Comparison of ENCODE assay signal across 1 cellular context in the genomic region with DNA sequence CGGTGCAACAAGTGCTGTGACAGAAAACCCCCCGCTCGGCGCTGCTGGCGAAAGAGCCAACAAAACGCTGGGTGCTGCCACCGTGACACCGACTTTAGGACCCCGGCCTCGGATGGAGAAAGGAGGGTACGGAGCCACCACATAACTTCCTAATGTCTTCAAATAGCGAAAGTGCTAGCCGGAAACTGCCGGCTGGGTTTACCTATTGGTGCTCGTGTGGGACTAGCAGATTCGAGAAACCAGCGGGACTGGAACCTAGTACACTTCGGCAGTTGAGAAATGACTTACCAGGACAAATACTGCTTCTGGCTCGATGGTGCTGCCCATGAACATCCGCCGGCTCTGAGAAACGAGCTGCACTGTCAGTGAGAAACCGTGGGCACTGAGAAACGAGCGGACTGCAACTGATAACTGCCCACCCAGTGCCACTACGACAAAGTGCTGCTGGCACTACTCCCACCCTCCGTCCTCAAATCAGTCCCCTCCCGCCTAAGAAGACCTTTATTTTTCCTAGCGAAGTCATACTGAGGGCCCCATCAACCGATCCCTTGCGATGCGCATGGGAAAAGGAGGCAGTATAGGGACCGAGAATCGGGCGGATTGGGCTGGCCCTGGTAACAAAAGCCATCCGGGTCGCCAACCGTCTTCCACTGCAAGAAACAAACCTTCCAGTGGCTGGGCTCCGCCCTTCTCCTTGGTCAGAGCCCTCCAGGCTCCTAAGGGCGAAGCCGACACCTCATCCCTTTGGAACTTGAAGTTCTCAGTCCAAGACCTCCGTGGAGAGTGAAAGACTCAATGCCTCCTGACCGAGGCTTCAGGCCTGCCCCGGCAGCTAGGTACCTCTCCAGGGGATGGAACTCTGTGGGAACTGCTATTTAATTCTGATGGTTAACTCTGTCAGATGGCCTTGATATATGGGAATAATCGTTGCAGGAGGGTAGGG.
TF ChIP-seq lines count a peak whose summit lies in the region.

No MANE protein-coding gene starts in this region.

TF ChIP-seq in HepG2, 621 proteins besides CTCF, POLR2A, EP300 and RAD21 (continued from another document and continues in another):
- TF ChIP-seq, protein P1, sequence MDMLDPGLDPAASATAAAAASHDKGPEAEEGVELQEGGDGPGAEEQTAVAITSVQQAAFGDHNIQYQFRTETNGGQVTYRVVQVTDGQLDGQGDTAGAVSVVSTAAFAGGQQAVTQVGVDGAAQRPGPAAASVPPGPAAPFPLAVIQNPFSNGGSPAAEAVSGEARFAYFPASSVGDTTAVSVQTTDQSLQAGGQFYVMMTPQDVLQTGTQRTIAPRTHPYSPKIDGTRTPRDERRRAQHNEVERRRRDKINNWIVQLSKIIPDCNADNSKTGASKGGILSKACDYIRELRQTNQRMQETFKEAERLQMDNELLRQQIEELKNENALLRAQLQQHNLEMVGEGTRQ (IDR thresholded peaks at IDR 0.05; ENCODE audit: low read depth, low read length), result no peak
- TF ChIP-seq, protein P1 (CRISPR knock-in tag; IDR thresholded peaks at IDR 0.05; ENCODE audit: borderline replicate concordance), result no peak
- TF ChIP-seq, protein P2, sequence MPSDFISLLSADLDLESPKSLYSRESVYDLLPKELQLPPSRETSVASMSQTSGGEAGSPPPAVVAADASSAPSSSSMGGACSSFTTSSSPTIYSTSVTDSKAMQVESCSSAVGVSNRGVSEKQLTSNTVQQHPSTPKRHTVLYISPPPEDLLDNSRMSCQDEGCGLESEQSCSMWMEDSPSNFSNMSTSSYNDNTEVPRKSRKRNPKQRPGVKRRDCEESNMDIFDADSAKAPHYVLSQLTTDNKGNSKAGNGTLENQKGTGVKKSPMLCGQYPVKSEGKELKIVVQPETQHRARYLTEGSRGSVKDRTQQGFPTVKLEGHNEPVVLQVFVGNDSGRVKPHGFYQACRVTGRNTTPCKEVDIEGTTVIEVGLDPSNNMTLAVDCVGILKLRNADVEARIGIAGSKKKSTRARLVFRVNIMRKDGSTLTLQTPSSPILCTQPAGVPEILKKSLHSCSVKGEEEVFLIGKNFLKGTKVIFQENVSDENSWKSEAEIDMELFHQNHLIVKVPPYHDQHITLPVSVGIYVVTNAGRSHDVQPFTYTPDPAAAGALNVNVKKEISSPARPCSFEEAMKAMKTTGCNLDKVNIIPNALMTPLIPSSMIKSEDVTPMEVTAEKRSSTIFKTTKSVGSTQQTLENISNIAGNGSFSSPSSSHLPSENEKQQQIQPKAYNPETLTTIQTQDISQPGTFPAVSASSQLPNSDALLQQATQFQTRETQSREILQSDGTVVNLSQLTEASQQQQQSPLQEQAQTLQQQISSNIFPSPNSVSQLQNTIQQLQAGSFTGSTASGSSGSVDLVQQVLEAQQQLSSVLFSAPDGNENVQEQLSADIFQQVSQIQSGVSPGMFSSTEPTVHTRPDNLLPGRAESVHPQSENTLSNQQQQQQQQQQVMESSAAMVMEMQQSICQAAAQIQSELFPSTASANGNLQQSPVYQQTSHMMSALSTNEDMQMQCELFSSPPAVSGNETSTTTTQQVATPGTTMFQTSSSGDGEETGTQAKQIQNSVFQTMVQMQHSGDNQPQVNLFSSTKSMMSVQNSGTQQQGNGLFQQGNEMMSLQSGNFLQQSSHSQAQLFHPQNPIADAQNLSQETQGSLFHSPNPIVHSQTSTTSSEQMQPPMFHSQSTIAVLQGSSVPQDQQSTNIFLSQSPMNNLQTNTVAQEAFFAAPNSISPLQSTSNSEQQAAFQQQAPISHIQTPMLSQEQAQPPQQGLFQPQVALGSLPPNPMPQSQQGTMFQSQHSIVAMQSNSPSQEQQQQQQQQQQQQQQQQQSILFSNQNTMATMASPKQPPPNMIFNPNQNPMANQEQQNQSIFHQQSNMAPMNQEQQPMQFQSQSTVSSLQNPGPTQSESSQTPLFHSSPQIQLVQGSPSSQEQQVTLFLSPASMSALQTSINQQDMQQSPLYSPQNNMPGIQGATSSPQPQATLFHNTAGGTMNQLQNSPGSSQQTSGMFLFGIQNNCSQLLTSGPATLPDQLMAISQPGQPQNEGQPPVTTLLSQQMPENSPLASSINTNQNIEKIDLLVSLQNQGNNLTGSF (CRISPR knock-in tag; IDR thresholded peaks at IDR 0.05), result 0 out of 2 replicates have a peak, but pooled peaks have one; percentile 31
- TF ChIP-seq HNRNPK (IDR thresholded peaks at IDR 0.05; ENCODE audit: low read depth, low read length, poor library complexity, severe bottlenecking), result no peak
- no peak for TF ChIP-seq IKZF1 (IDR thresholded peaks at IDR 0.05)
- TF ChIP-seq ZNF33A (CRISPR knock-in tag; IDR thresholded peaks at IDR 0.05; ENCODE audit: borderline replicate concordance), result no peak; the same call in 1 of the 2 replicates
- no peak for TF ChIP-seq SP2 (CRISPR knock-in tag; IDR thresholded peaks at IDR 0.05)
- TF ChIP-seq, protein P3, sequence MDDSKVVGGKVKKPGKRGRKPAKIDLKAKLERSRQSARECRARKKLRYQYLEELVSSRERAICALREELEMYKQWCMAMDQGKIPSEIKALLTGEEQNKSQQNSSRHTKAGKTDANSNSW (CRISPR knock-in tag; IDR thresholded peaks at IDR 0.05; ENCODE audit: borderline replicate concordance), result no peak
- TF ChIP-seq PCBP2 (optimal IDR thresholded peaks at IDR 0.05; ENCODE audit: low read depth, low read length, poor library complexity, severe bottlenecking), result no peak
- no peak for TF ChIP-seq ZNF674 (CRISPR knock-in tag; IDR thresholded peaks at IDR 0.05; ENCODE audit: low read depth)
- no peak for TF ChIP-seq ZNF101 (CRISPR knock-in tag; IDR thresholded peaks at IDR 0.05; ENCODE audit: borderline replicate concordance, low read depth)
- TF ChIP-seq KLF15 (CRISPR knock-in tag; IDR thresholded peaks at IDR 0.05; ENCODE audit: borderline replicate concordance), result no peak
- TF ChIP-seq ZNF207 (IDR thresholded peaks at IDR 0.05; ENCODE audit: borderline replicate concordance), result no peak
- 0 out of 2 replicates have a peak, but pooled peaks have one; percentile 29 for TF ChIP-seq NR2C2 (CRISPR knock-in tag; IDR thresholded peaks at IDR 0.05; ENCODE audit: borderline replicate concordance)
- TF ChIP-seq, protein P4, sequence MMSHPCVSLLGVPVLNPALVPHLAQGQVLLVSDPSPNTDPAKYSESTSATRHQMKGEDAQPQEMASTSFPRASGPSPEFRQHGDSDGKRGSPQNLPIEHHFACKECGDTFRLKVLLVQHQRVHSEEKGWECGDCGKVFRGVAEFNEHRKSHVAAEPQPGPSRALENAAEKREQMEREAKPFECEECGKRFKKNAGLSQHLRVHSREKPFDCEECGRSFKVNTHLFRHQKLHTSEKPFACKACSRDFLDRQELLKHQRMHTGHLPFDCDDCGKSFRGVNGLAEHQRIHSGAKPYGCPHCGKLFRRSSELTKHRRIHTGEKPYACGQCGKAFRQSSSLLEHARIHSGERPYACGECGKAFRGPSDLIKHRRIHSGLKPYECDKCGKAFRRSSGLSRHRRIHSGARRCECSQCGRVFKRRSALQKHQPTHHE (CRISPR knock-in tag; IDR thresholded peaks at IDR 0.05; ENCODE audit: borderline replicate concordance), result no peak
- no peak for TF ChIP-seq MAF1 (CRISPR knock-in tag; IDR thresholded peaks at IDR 0.05; ENCODE audit: borderline replicate concordance)
- peak; percentile 82 for TF ChIP-seq CBFB (CRISPR knock-in tag; IDR thresholded peaks at IDR 0.05)
- no peak for TF ChIP-seq EEA1 (CRISPR knock-in tag; IDR thresholded peaks at IDR 0.05; ENCODE audit: borderline replicate concordance)
- TF ChIP-seq, protein P5, sequence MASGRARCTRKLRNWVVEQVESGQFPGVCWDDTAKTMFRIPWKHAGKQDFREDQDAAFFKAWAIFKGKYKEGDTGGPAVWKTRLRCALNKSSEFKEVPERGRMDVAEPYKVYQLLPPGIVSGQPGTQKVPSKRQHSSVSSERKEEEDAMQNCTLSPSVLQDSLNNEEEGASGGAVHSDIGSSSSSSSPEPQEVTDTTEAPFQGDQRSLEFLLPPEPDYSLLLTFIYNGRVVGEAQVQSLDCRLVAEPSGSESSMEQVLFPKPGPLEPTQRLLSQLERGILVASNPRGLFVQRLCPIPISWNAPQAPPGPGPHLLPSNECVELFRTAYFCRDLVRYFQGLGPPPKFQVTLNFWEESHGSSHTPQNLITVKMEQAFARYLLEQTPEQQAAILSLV (CRISPR knock-in tag; IDR thresholded peaks at IDR 0.05; ENCODE audit: borderline replicate concordance), result no peak
- no peak for TF ChIP-seq ZNF451 (CRISPR knock-in tag; IDR thresholded peaks at IDR 0.05)
- TF ChIP-seq ZNF530 (CRISPR knock-in tag; IDR thresholded peaks at IDR 0.05; ENCODE audit: low read depth), result no peak
- 0 out of 2 replicates have a peak, but pooled peaks have one; percentile 73 for TF ChIP-seq ZNF720 (CRISPR knock-in tag; IDR thresholded peaks at IDR 0.05)
- peak; percentile 29; the same call in 1 of the 2 replicates for TF ChIP-seq NFE2L2 (IDR thresholded peaks at IDR 0.05; ENCODE audit: low read length)
- peak; percentile 60; the same call in 1 of the 2 replicates for TF ChIP-seq ERF (CRISPR knock-in tag; IDR thresholded peaks at IDR 0.05)
- TF ChIP-seq ISL2 (CRISPR knock-in tag; IDR thresholded peaks at IDR 0.05), result no peak; the same call in 1 of the 2 replicates
- TF ChIP-seq, protein P6, sequence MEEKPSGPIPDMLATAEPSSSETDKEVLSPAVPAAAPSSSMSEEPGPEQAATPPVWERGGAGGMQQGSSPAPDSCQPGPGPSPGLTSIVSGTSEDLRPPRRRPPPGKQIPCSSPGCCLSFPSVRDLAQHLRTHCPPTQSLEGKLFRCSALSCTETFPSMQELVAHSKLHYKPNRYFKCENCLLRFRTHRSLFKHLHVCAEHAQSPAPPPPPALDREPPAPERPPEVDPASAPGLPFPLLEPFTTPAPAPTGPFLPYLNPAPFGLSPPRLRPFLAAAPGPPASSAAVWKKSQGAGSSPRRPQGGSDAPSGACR (CRISPR knock-in tag; IDR thresholded peaks at IDR 0.05), result no peak
- TF ChIP-seq ZNF678 (CRISPR knock-in tag; IDR thresholded peaks at IDR 0.05), result no peak
- no peak for TF ChIP-seq GPN1 (CRISPR knock-in tag; IDR thresholded peaks at IDR 0.05; ENCODE audit: borderline replicate concordance)
- no peak for TF ChIP-seq AGO1 (IDR thresholded peaks at IDR 0.05; ENCODE audit: low read depth, low read length, poor library complexity, severe bottlenecking)
- TF ChIP-seq REPIN1 (CRISPR knock-in tag; IDR thresholded peaks at IDR 0.05; ENCODE audit: borderline replicate concordance, low read depth), result peak; percentile 88
- TF ChIP-seq SRSF1 (optimal IDR thresholded peaks at IDR 0.05; ENCODE audit: low read depth, low read length), result no peak
- TF ChIP-seq, protein P7, sequence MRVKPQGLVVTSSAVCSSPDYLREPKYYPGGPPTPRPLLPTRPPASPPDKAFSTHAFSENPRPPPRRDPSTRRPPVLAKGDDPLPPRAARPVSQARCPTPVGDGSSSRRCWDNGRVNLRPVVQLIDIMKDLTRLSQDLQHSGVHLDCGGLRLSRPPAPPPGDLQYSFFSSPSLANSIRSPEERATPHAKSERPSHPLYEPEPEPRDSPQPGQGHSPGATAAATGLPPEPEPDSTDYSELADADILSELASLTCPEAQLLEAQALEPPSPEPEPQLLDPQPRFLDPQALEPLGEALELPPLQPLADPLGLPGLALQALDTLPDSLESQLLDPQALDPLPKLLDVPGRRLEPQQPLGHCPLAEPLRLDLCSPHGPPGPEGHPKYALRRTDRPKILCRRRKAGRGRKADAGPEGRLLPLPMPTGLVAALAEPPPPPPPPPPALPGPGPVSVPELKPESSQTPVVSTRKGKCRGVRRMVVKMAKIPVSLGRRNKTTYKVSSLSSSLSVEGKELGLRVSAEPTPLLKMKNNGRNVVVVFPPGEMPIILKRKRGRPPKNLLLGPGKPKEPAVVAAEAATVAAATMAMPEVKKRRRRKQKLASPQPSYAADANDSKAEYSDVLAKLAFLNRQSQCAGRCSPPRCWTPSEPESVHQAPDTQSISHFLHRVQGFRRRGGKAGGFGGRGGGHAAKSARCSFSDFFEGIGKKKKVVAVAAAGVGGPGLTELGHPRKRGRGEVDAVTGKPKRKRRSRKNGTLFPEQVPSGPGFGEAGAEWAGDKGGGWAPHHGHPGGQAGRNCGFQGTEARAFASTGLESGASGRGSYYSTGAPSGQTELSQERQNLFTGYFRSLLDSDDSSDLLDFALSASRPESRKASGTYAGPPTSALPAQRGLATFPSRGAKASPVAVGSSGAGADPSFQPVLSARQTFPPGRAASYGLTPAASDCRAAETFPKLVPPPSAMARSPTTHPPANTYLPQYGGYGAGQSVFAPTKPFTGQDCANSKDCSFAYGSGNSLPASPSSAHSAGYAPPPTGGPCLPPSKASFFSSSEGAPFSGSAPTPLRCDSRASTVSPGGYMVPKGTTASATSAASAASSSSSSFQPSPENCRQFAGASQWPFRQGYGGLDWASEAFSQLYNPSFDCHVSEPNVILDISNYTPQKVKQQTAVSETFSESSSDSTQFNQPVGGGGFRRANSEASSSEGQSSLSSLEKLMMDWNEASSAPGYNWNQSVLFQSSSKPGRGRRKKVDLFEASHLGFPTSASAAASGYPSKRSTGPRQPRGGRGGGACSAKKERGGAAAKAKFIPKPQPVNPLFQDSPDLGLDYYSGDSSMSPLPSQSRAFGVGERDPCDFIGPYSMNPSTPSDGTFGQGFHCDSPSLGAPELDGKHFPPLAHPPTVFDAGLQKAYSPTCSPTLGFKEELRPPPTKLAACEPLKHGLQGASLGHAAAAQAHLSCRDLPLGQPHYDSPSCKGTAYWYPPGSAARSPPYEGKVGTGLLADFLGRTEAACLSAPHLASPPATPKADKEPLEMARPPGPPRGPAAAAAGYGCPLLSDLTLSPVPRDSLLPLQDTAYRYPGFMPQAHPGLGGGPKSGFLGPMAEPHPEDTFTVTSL (CRISPR knock-in tag; IDR thresholded peaks at IDR 0.05; ENCODE audit: borderline replicate concordance), result peak; percentile 47; the same call in 1 of the 2 replicates
